10 cellular contexts compared by ENCODE assay signal in the genomic region with DNA sequence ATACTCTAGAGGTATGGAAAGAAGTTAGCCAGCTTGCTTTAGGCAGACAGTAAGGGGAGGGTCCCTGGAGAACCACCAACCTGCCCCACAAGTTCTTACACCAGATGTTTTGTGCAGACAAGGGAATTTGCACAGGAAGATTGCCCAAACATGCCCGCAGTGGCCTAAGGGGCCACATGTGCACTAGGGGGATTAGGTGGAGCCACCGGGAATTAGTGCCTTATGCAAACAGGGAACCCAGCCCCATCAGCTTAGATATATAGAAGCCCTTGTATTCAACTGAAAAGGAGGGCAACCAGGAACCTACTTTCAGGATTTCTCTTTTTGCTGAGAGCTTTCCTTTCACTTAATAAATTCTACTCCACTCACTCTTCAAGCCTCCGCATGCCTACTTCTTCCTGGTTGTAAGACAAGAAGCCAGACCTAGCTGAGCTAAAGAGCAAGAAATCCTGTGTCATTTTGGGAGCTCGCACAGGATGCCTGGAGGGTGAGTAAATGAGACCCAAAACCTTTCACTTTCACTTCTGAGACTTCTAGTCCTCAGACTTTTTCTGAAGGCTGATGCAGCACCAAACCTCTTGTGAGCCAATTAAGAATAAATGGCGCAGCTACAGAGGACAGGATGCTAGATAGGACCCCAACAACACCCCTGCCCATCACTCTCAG.
DNase-seq lines count a peak whose midpoint lies in the region; ATAC-seq and TF ChIP-seq lines count a peak whose summit lies in the region.
"Had no signal": no experiment of that assay in that cellular context is flagged by ENCODE, and none has a peak within 500 bp of the region (broad histone marks: within the 10 kb centered on the region; RNA-seq: fewer than 3 reads in every experiment).

No MANE protein-coding gene starts in this region.

- peaks cover 8% of the 10 kb centered on the region for H3K4me1 ChIP-seq in OCI-LY3 (ENCODE audit: low read length)

- H3K27ac ChIP-seq in OCI-LY3 (ENCODE audit: low read length) (no peak overlapping the region), coronary artery (no peak overlapping the region)

- peak overlapping the region; percentile 7; the same call in 1 of the 2 replicates for H3K9ac ChIP-seq in OCI-LY3 (ENCODE audit: low read length)

- H3K9me3 ChIP-seq in OCI-LY3 (ENCODE audit: insufficient read depth, low read length), result no peaks in the 10 kb centered on the region

- H3K27me3 ChIP-seq in OCI-LY3 (ENCODE audit: low read depth, low read length), result no peaks in the 10 kb centered on the region

- DNase-seq in ELF-1 (ENCODE audit: low read depth, low spot score) (peak; percentile 12), hypothalamus (lab: John Stamatoyannopoulos, UW) (no peak), sciatic nerve (ENCODE audit: low spot score) (no peak), coronary artery (ENCODE audit: low spot score) (no peak)
- DNase-seq: activated gamma-delta T cell; CD4-positive, alpha-beta memory T cell had no signal

- H3K4me1 Mint-ChIP-seq in stimulated activated memory B cell treated with anti-CD40 and anti-IgM and Interleukin-4, amounts not matched to agents 10 μg/mL and 1 μg/mL and 100 μg/mL, for 72 hours, result no peaks in the 10 kb centered on the region
- H3K4me1 Mint-ChIP-seq: CD4-positive, alpha-beta memory T cell had no signal

- H4K20me1 ChIP-seq in OCI-LY3 (ENCODE audit: insufficient read depth, low read length), result no peaks in the 10 kb centered on the region

- H3K27ac Mint-ChIP-seq in stimulated activated memory B cell treated with anti-CD40 and anti-IgM and Interleukin-4, amounts not matched to agents 10 μg/mL and 1 μg/mL and 100 μg/mL, for 72 hours, result no peak overlapping the region
- H3K27ac Mint-ChIP-seq: CD4-positive, alpha-beta memory T cell had no signal

- H3K4me3 ChIP-seq in OCI-LY3 (ENCODE audit: low read length) (peak overlapping the region; percentile 49), coronary artery (no peak overlapping the region)

- no peaks in the 10 kb centered on the region for H3K36me3 Mint-ChIP-seq in stimulated activated memory B cell treated with anti-CD40 and anti-IgM and Interleukin-4, amounts not matched to agents 10 μg/mL and 1 μg/mL and 100 μg/mL, for 72 hours
- H3K36me3 Mint-ChIP-seq: CD4-positive, alpha-beta memory T cell had no signal

- no peak for TF ChIP-seq CTCF in OCI-LY3 (IDR thresholded peaks at IDR 0.05; ENCODE audit: low read depth, low read length)
- TF ChIP-seq CTCF in coronary artery (IDR thresholded peaks at IDR 0.05), result no peak

- ATAC-seq in GM19043 (IDR thresholded peaks at IDR 0.05; ENCODE audit: low read depth, unreplicated experiment), result peak; percentile 72
- peak; percentile 94 for ATAC-seq in HG02885 (IDR thresholded peaks at IDR 0.05; ENCODE audit: poor library complexity, unreplicated experiment)
- no peak for ATAC-seq in stimulated activated memory B cell treated with anti-CD40 and anti-IgM and Interleukin-4, amounts not matched to agents 10 μg/mL and 1 μg/mL and 100 μg/mL, for 72 hours
- ATAC-seq in sciatic nerve, result no peak

- peaks cover 6% of the 10 kb centered on the region for H3K9me3 Mint-ChIP-seq in stimulated activated memory B cell treated with anti-CD40 and anti-IgM and Interleukin-4, amounts not matched to agents 10 μg/mL and 1 μg/mL and 100 μg/mL, for 72 hours

- intact Hi-C loops in sciatic nerve (cut with DNase I), result no loop called here

- H3K4me2 ChIP-seq in OCI-LY3 (ENCODE audit: low read length), result peak overlapping the region; percentile 51

- H3K79me2 ChIP-seq in OCI-LY3 (ENCODE audit: low read length), result no peaks in the 10 kb centered on the region

- H2AFZ ChIP-seq in OCI-LY3 (ENCODE audit: low read depth, low read length), result peak overlapping the region; percentile 89

- no peaks in the 10 kb centered on the region for H3K36me3 ChIP-seq in OCI-LY3 (replicated peaks; ENCODE audit: low read depth, low read length)

- H3K27me3 Mint-ChIP-seq in stimulated activated memory B cell treated with anti-CD40 and anti-IgM and Interleukin-4, amounts not matched to agents 10 μg/mL and 1 μg/mL and 100 μg/mL, for 72 hours, result no peaks in the 10 kb centered on the region

- no peak overlapping the region for H3K4me3 Mint-ChIP-seq in stimulated activated memory B cell treated with anti-CD40 and anti-IgM and Interleukin-4, amounts not matched to agents 10 μg/mL and 1 μg/mL and 100 μg/mL, for 72 hours
- H3K4me3 Mint-ChIP-seq: CD4-positive, alpha-beta memory T cell had no signal

Comparison
In these comparisons a context has a peak if more than half of its experiments do, and no peak if none do; other contexts are left out.
1. ATAC-seq: peak in GM19043 (single experiment) and HG02885 (single experiment); none in stimulated activated memory B cell treated with anti-CD40 and anti-IgM and Interleukin-4, amounts not matched to agents 10 μg/mL and 1 μg/mL and 100 μg/mL, for 72 hours (single experiment) and sciatic nerve (single experiment).